Comparison of ENCODE assay signal across 18 cellular contexts in the genomic region with DNA sequence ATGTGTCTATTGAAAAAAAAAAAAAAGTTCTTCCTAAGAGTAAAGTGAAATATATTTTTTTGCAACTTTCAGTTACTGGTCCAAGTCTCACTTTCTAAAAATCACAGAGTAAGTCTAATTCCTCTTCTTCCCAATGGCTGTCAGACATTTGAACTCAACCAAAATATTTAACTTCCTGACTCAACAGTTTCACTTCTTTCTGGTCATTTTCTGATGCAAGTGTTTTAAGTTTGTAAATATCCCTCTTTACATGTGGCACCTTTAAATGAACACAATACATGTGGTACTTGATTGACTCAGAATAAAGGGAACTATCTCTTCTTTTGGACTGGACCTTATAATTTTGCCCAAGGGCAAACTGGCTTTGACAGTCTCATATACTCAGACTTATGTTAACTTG.
DNase-seq lines count a peak whose midpoint lies in the region; ATAC-seq and TF ChIP-seq lines count a peak whose summit lies in the region.
"Had no signal": no experiment of that assay in that cellular context is flagged by ENCODE, and none has a peak within 500 bp of the region (broad histone marks: within the 10 kb centered on the region; RNA-seq: fewer than 3 reads in every experiment).

No MANE protein-coding gene starts in this region.

- peaks cover 22% of the 10 kb centered on the region for H3K36me3 Mint-ChIP-seq in activated B cell treated with CpG ODN at 0.5 μM for 24 hours (ENCODE audit: low read depth)
- H3K36me3 Mint-ChIP-seq in mesothelial cell of epicardium: peaks cover 20% of the 10 kb centered on the region

- H3K4me1 Mint-ChIP-seq in activated B cell treated with CpG ODN at 0.5 μM for 24 hours: peaks cover 13% of the 10 kb centered on the region
- peaks cover 9% of the 10 kb centered on the region for H3K4me1 Mint-ChIP-seq in mesothelial cell of epicardium
- H3K4me1 Mint-ChIP-seq: H9 had no signal

- in situ Hi-C loops in transverse colon (cut with MboI; ENCODE audit: low pct_ligation_motif_present in 1 of 4, low pct_unique_long_range_greater_than_20kb in 1 of 4, low sequenced_read_pairs in 3 of 4): no loop called here

- H3K4me3 ChIP-seq in DOHH2 (ENCODE audit: low read length) (no peak overlapping the region), KMS-11 (IDR thresholded peaks at IDR 0.05; ENCODE audit: insufficient read depth, low read depth, low read length) (no peak overlapping the region), prostate gland (no peak overlapping the region), transverse colon (no peak overlapping the region)
- H3K4me3 ChIP-seq: hepatocyte had no signal

- no peaks in the 10 kb centered on the region for H3K9me2 ChIP-seq in DOHH2 (replicated peaks; ENCODE audit: control insufficient read depth, low read length)

- peaks cover 72% of the 10 kb centered on the region for H3K79me2 ChIP-seq in DOHH2 (ENCODE audit: control insufficient read depth, low read length)
- peaks cover 98% of the 10 kb centered on the region for H3K79me2 ChIP-seq in KMS-11 (ENCODE audit: insufficient read depth, low read depth)

- peak overlapping the region; percentile 73 for H3K27ac Mint-ChIP-seq in activated B cell treated with CpG ODN at 0.5 μM for 24 hours
- H3K27ac Mint-ChIP-seq in mesothelial cell of epicardium: peak overlapping the region; percentile 21
- H3K27ac Mint-ChIP-seq: H9; stimulated activated naive CD8-positive, alpha-beta T cell treated with anti-CD3 and anti-CD28 coated beads, Interleukin-15, Interleukin-2, amounts not matched to agents 100 ng/mL and 50 ng/mL, for 24 hours had no signal

- TF ChIP-seq CTCF in DOHH2 (IDR thresholded peaks at IDR 0.05; ENCODE audit: low read depth, low read length, poor library complexity, severe bottlenecking) (no peak), KMS-11 (conservative IDR thresholded peaks at IDR 0.05; ENCODE audit: low read depth, low read length) (no peak), activated B cell treated with CpG ODN at 0.5 μM for 24 hours (IDR thresholded peaks at IDR 0.05) (no peak), mesothelial cell of epicardium (IDR thresholded peaks at IDR 0.05; ENCODE audit: unreplicated experiment) (no peak), prostate gland (IDR thresholded peaks at IDR 0.05) (no peak), transverse colon (IDR thresholded peaks at IDR 0.05) (no peak)

- H3K27me3 ChIP-seq in DOHH2 (ENCODE audit: control insufficient read depth, low read length) (no peaks in the 10 kb centered on the region), KMS-11 (ENCODE audit: insufficient read depth, low read depth) (no peaks in the 10 kb centered on the region), prostate gland (replicated peaks; ENCODE audit: insufficient read depth) (no peaks in the 10 kb centered on the region), transverse colon (no peaks in the 10 kb centered on the region)
- H3K27me3 ChIP-seq: hepatocyte had no signal

- H3K36me3 ChIP-seq in DOHH2 (ENCODE audit: control insufficient read depth, low read length) (peaks cover 24% of the 10 kb centered on the region), KMS-11 (ENCODE audit: insufficient read depth) (peaks cover 14% of the 10 kb centered on the region; the same call in 1 of the 2 replicates), prostate gland (no peaks in the 10 kb centered on the region), transverse colon (peaks cover 0 to 15% (median 5%) of the 10 kb centered on the region in 4 donors)

- no peaks in the 10 kb centered on the region for H3K27me3 Mint-ChIP-seq in activated B cell treated with CpG ODN at 0.5 μM for 24 hours
- H3K27me3 Mint-ChIP-seq in mesothelial cell of epicardium (ENCODE audit: low read depth): no peaks in the 10 kb centered on the region
- H3K27me3 Mint-ChIP-seq: stimulated activated naive CD8-positive, alpha-beta T cell treated with anti-CD3 and anti-CD28 coated beads, Interleukin-15, Interleukin-2, amounts not matched to agents 100 ng/mL and 50 ng/mL, for 24 hours had no signal

- DNase-seq in activated B cell treated with CpG ODN at 0.5 μM for 24 hours: no peak
- no peak for DNase-seq in mesothelial cell of epicardium (ENCODE audit: low spot score in 2 of 2, unreplicated experiment in 2 of 2)
- no peak for DNase-seq in prostate gland (ENCODE audit: low spot score)
- DNase-seq in transverse colon: no peak
- no peak for DNase-seq in NCI-H2171 (lab: John Stamatoyannopoulos, UW)
- DNase-seq: H9; left colon; natural killer cell; right cardiac atrium; stimulated activated CD4-positive, alpha-beta T cell treated with anti-CD3 and anti-CD28 coated beads, Interleukin-4, amount 100 ng/mL, for 4 hours had no signal

- no peak for TF ChIP-seq EP300 in transverse colon (IDR thresholded peaks at IDR 0.05; ENCODE audit: low read depth)

- CTCF ChIA-PET in activated B cell treated with CpG ODN at 0.5 μM for 24 hours (lab: Charles Lee): no interaction called here

- H3K4me2 ChIP-seq in DOHH2 (ENCODE audit: low read length) (peak overlapping the region; percentile 31), KMS-11 (peak overlapping the region; percentile 59)
- H3K4me2 ChIP-seq: hepatocyte had no signal

- POLR2A ChIA-PET in activated B cell treated with CpG ODN at 0.5 μM for 24 hours (lab: Charles Lee): no interaction called here

- intact Hi-C loops in activated B cell treated with CpG ODN at 0.5 μM for 24 hours (cut with micrococcal nuclease): loop anchor here (2.0 kb wide), 1 partner anchor 13 kb away; no protein-coding TSS in a partner anchor
- intact Hi-C loops in prostate gland (cut with DNase I): no loop called here
- intact Hi-C loops in transverse colon (cut with DNase I; ENCODE audit: low total_unique reads): no loop called here

- H3K4me1 ChIP-seq in DOHH2 (ENCODE audit: control insufficient read depth, low read length) (peaks cover 19% of the 10 kb centered on the region), KMS-11 (ENCODE audit: low read depth, poor library complexity, severe bottlenecking) (peaks cover 84% of the 10 kb centered on the region), prostate gland (replicated peaks) (peaks cover 8% of the 10 kb centered on the region), transverse colon (peaks cover 0 to 25% (median 5%) of the 10 kb centered on the region in 4 donors)

- H3K27ac ChIP-seq in DOHH2 (ENCODE audit: low read depth, low read length) (peak overlapping the region; percentile 3; the same call in 1 of the 2 replicates), KMS-11 (peak overlapping the region; percentile 42), prostate gland (no peak overlapping the region), transverse colon (no peak overlapping the region)
- H3K27ac ChIP-seq: C4-2B, hepatocyte, RWPE1 had no signal

- H3K9me3 Mint-ChIP-seq in activated B cell treated with CpG ODN at 0.5 μM for 24 hours: no peaks in the 10 kb centered on the region
- H3K9me3 Mint-ChIP-seq in mesothelial cell of epicardium: no peaks in the 10 kb centered on the region
- H3K9me3 Mint-ChIP-seq: activated naive CD4-positive, alpha-beta T cell treated with anti-CD3 and anti-CD28 coated beads, Interleukin-2, amount 50 U/mL, for 72 hours; natural killer cell; stimulated activated naive CD8-positive, alpha-beta T cell treated with anti-CD3 and anti-CD28 coated beads, Interleukin-15, Interleukin-2, amounts not matched to agents 100 ng/mL and 50 ng/mL, for 24 hours had no signal

- TF ChIP-seq POLR2A in prostate gland (IDR thresholded peaks at IDR 0.05) (no peak), transverse colon (IDR thresholded peaks at IDR 0.05) (no peak)

- H3K4me3 Mint-ChIP-seq in activated B cell treated with CpG ODN at 0.5 μM for 24 hours (peak overlapping the region; percentile 24), mesothelial cell of epicardium (no peak overlapping the region)
- H3K4me3 Mint-ChIP-seq: H9; natural killer cell; stimulated activated naive CD8-positive, alpha-beta T cell treated with anti-CD3 and anti-CD28 coated beads, Interleukin-15, Interleukin-2, amounts not matched to agents 100 ng/mL and 50 ng/mL, for 24 hours had no signal

- no peaks in the 10 kb centered on the region for H3F3A ChIP-seq in DOHH2 (ENCODE audit: control insufficient read depth, insufficient read depth)

- no peaks in the 10 kb centered on the region for H4K20me1 ChIP-seq in DOHH2 (ENCODE audit: control insufficient read depth, insufficient read depth, low read depth, low read length)
- peaks cover 21% of the 10 kb centered on the region for H4K20me1 ChIP-seq in KMS-11 (ENCODE audit: insufficient read depth)

- ATAC-seq in activated B cell treated with CpG ODN at 0.5 μM for 24 hours (ENCODE audit: low read depth) (peak; percentile 34), GM19035 (IDR thresholded peaks at IDR 0.05; ENCODE audit: unreplicated experiment) (no peak)
- ATAC-seq: activated naive CD4-positive, alpha-beta T cell treated with anti-CD3 and anti-CD28 coated beads, Interleukin-2, amount 50 U/mL, for 72 hours; left colon; natural killer cell; right cardiac atrium had no signal

- H3K9ac ChIP-seq in KMS-11: no peak overlapping the region

- no peak overlapping the region for H2AFZ ChIP-seq in KMS-11 (ENCODE audit: low read depth)
- H2AFZ ChIP-seq: hepatocyte had no signal

- no peaks in the 10 kb centered on the region for H3K9me3 ChIP-seq in DOHH2 (ENCODE audit: control insufficient read depth, insufficient read depth, low read length)
- no peaks in the 10 kb centered on the region for H3K9me3 ChIP-seq in prostate gland
- H3K9me3 ChIP-seq in transverse colon: no peaks in the 10 kb centered on the region

Comparison
In these comparisons a context has a peak if more than half of its experiments do, and no peak if none do; other contexts are left out.
1. H3K27ac ChIP-seq: peak in DOHH2 (single experiment) and KMS-11 (single experiment); none in prostate gland (0 of 2) and transverse colon (0 of 4).